In genomic region chr9:99173570-99174504, GRCh38 we compare ENCODE assay signal across 10 cellular contexts. TPM values are rescaled to one million over a fixed set of nuclear protein-coding genes. Genes with fewer than 3 reads are reported as not detected.
A peak's percentile ranks its signal among the peaks of the same experiment; 100 is the strongest.
DNase-seq lines count a peak whose midpoint lies in the region; ATAC-seq, FAIRE-seq and TF ChIP-seq lines count a peak whose summit lies in the region.
"Had no signal": no experiment of that assay in that cellular context is flagged by ENCODE, and none has a peak within 500 bp of the region (broad histone marks: within the 10 kb centered on the region; RNA-seq: fewer than 3 reads in every experiment).

No MANE protein-coding gene starts in this region.

- 61% methylated on average over 10 of the region's 10 CpGs for WGBS in mammary epithelial cell (ENCODE audit: low coverage, missing lambda C conversion rate)
- WGBS in tibial nerve, 2 donors = 55 to 63% methylated on average over 10 of the region's 10 CpGs

- H3K4me3 Mint-ChIP-seq in MCF 10A (ENCODE audit: unreplicated experiment) = no peak overlapping the region
- no peak overlapping the region for H3K4me3 Mint-ChIP-seq in astrocyte (ENCODE audit: unreplicated experiment)
- H3K4me3 Mint-ChIP-seq in naive thymus-derived CD4-positive, alpha-beta T cell = no peak overlapping the region
- H3K4me3 Mint-ChIP-seq in T-helper 2 cell treated with Interferon-gamma antibody and Interleukin-4, amounts not matched to agents 5 μg/mL and 100 μg/mL, for 36 hours = no peak overlapping the region

- no peak overlapping the region for H3K4me3 ChIP-seq in mammary epithelial cell (replicated peaks in 1 of 3; ENCODE audit: insufficient read depth in 1 of 3, low read depth in 2 of 3, low read length in 3 of 3)
- no peak overlapping the region for H3K4me3 ChIP-seq in astrocyte (ENCODE audit: insufficient read depth, low read depth, low read length)
- no peak overlapping the region for H3K4me3 ChIP-seq in tibial nerve
- no peak overlapping the region for H3K4me3 ChIP-seq in naive thymus-derived CD4-positive, alpha-beta T cell (ENCODE audit: low read length)
- H3K4me3 ChIP-seq: BLaER1 had no signal

- H3K4me1 Mint-ChIP-seq in MCF 10A (ENCODE audit: insufficient read depth, unreplicated experiment) (peaks cover 6% of the 10 kb centered on the region), astrocyte (ENCODE audit: low read depth, unreplicated experiment) (peaks cover 16% of the 10 kb centered on the region)
- H3K4me1 Mint-ChIP-seq in naive thymus-derived CD4-positive, alpha-beta T cell = peaks cover 0 to 8% (median 0%) of the 10 kb centered on the region in 7 donors
- peaks cover 2% of the 10 kb centered on the region for H3K4me1 Mint-ChIP-seq in T-helper 2 cell treated with Interferon-gamma antibody and Interleukin-4, amounts not matched to agents 5 μg/mL and 100 μg/mL, for 36 hours (ENCODE audit: low read depth)

- DNase-seq in mammary epithelial cell (peak; percentile 46), MCF 10A (ENCODE audit: unreplicated experiment) (no peak), astrocyte (ENCODE audit: low read depth) (no peak), tibial nerve (ENCODE audit: low spot score in 2 of 2) (no peak)
- no peak for DNase-seq in naive thymus-derived CD4-positive, alpha-beta T cell
- no peak for DNase-seq in T-helper 2 cell treated with Interferon-gamma antibody and Interleukin-4, amounts not matched to agents 5 μg/mL and 100 μg/mL, for 36 hours (ENCODE audit: low spot score)
- DNase-seq: stimulated activated CD4-positive, alpha-beta T cell treated with anti-CD3 and anti-CD28 coated beads, Interleukin-15, amount 100 ng/mL, for 24 hours had no signal

- H3K36me3 Mint-ChIP-seq in MCF 10A (ENCODE audit: insufficient read depth, unreplicated experiment) = no peaks in the 10 kb centered on the region
- no peaks in the 10 kb centered on the region for H3K36me3 Mint-ChIP-seq in astrocyte (ENCODE audit: low read depth, unreplicated experiment)
- peaks cover 0 to 8% (median 0%) of the 10 kb centered on the region in 5 donors for H3K36me3 Mint-ChIP-seq in naive thymus-derived CD4-positive, alpha-beta T cell
- H3K36me3 Mint-ChIP-seq in T-helper 2 cell treated with Interferon-gamma antibody and Interleukin-4, amounts not matched to agents 5 μg/mL and 100 μg/mL, for 36 hours (ENCODE audit: low read depth) = no peaks in the 10 kb centered on the region

- H4K20me1 ChIP-seq in mammary epithelial cell (ENCODE audit: insufficient read depth, low read length) = no peaks in the 10 kb centered on the region
- H4K20me1 ChIP-seq in astrocyte (ENCODE audit: insufficient read depth, low read length) = no peaks in the 10 kb centered on the region
- H4K20me1 ChIP-seq: BLaER1 had no signal

- intact Hi-C loops in mammary epithelial cell (cut with micrococcal nuclease) (no loop called here), MCF 10A (cut with micrococcal nuclease) (no loop called here)
- intact Hi-C loops in naive thymus-derived CD4-positive, alpha-beta T cell (cut with micrococcal nuclease) = no loop called here

- TF ChIP-seq POLR2A in tibial nerve (IDR thresholded peaks at IDR 0.05) = no peak

- no peak overlapping the region for H3K4me2 ChIP-seq in mammary epithelial cell (ENCODE audit: insufficient read depth, low read depth, low read length)
- H3K4me2 ChIP-seq in astrocyte (ENCODE audit: low read length) = no peak overlapping the region
- H3K4me2 ChIP-seq: BLaER1 had no signal

- H2AFZ ChIP-seq in mammary epithelial cell (ENCODE audit: low read depth, low read length) = no peak overlapping the region
- no peak overlapping the region for H2AFZ ChIP-seq in astrocyte (ENCODE audit: low read depth, low read length)

- no peaks in the 10 kb centered on the region for H3K9me3 Mint-ChIP-seq in MCF 10A (ENCODE audit: unreplicated experiment)
- H3K9me3 Mint-ChIP-seq in astrocyte (ENCODE audit: unreplicated experiment) = no peaks in the 10 kb centered on the region
- H3K9me3 Mint-ChIP-seq in naive thymus-derived CD4-positive, alpha-beta T cell = no peaks in the 10 kb centered on the region
- no peaks in the 10 kb centered on the region for H3K9me3 Mint-ChIP-seq in T-helper 2 cell treated with Interferon-gamma antibody and Interleukin-4, amounts not matched to agents 5 μg/mL and 100 μg/mL, for 36 hours

- TF ChIP-seq CTCF in mammary epithelial cell (conservative IDR thresholded peaks at IDR 0.05 in 1 of 2, IDR thresholded peaks at IDR 0.05 in 1 of 2; ENCODE audit: extremely low read depth in 1 of 2, insufficient read depth in 1 of 2, low read depth in 1 of 2, low read length in 2 of 2) (no peak), MCF 10A (IDR thresholded peaks at IDR 0.05; ENCODE audit: unreplicated experiment) (no peak), astrocyte (IDR thresholded peaks at IDR 0.05; ENCODE audit: insufficient read depth, low read depth, low read length) (no peak), tibial nerve (IDR thresholded peaks at IDR 0.05) (no peak)

- POLR2A ChIA-PET in MCF 10A (lab: Yijun Ruan, JAX) = interaction anchor here (1.5 kb wide), 1 partner anchor 8 kb away, joined by 5 read pairs; no protein-coding TSS in a partner anchor
- POLR2A ChIA-PET in naive thymus-derived CD4-positive, alpha-beta T cell (lab: Charles Lee) = interaction anchor here (0.6 kb wide), 1 partner anchor 1897 kb away, joined by 3 read pairs; no protein-coding TSS in a partner anchor

- dilution Hi-C loops in mammary epithelial cell (cut with HindIII; ENCODE audit: low sequenced_read_pairs) = no loop called here

- TF ChIP-seq EP300 in tibial nerve (IDR thresholded peaks at IDR 0.05) = peak; percentile 19 to 47

- in situ Hi-C loops in mammary epithelial cell (cut with MboI; ENCODE audit: low sequenced_read_pairs in 2 of 2) = no loop called here

- H3K27me3 ChIP-seq in mammary epithelial cell (ENCODE audit: insufficient read depth, low read length) (no peaks in the 10 kb centered on the region), astrocyte (ENCODE audit: insufficient read depth, low read length) (peaks cover 5% of the 10 kb centered on the region), tibial nerve (peaks cover 2% of the 10 kb centered on the region in 2 donors)
- no peaks in the 10 kb centered on the region for H3K27me3 ChIP-seq in naive thymus-derived CD4-positive, alpha-beta T cell (ENCODE audit: control insufficient read depth in 2 of 2, insufficient read depth in 2 of 2, low read length in 2 of 2)
- H3K27me3 ChIP-seq: BLaER1 had no signal

- FAIRE-seq in astrocyte (lab: Jason Lieb, UNC) = no peak

- H3K79me2 ChIP-seq in mammary epithelial cell (ENCODE audit: insufficient read depth, low read length) (no peaks in the 10 kb centered on the region), astrocyte (ENCODE audit: insufficient read depth, low read length) (no peaks in the 10 kb centered on the region)

- BruUV-seq in mammary epithelial cell (replicated peaks; lab: Mats Ljungman, UMichigan) (no TSS peak), MCF 10A (replicated peaks; lab: Mats Ljungman, UMichigan) (no TSS peak)

- H3K9me3 ChIP-seq in mammary epithelial cell (replicated peaks; ENCODE audit: insufficient read depth, low read length) = no peaks in the 10 kb centered on the region
- no peaks in the 10 kb centered on the region for H3K9me3 ChIP-seq in astrocyte (ENCODE audit: insufficient read depth, low read depth, low read length)
- H3K9me3 ChIP-seq in tibial nerve = no peaks in the 10 kb centered on the region
- H3K9me3 ChIP-seq in naive thymus-derived CD4-positive, alpha-beta T cell (ENCODE audit: control insufficient read depth in 2 of 3, low read length in 3 of 3) = no peaks in the 10 kb centered on the region
- H3K9me3 ChIP-seq: BLaER1 had no signal

- H3K4me1 ChIP-seq in mammary epithelial cell (ENCODE audit: insufficient read depth, low read length) (no peaks in the 10 kb centered on the region), astrocyte (ENCODE audit: insufficient read depth, low read length) (no peaks in the 10 kb centered on the region), tibial nerve (peaks cover 0 to 29% (median 0%) of the 10 kb centered on the region in 4 donors)
- no peaks in the 10 kb centered on the region for H3K4me1 ChIP-seq in naive thymus-derived CD4-positive, alpha-beta T cell (ENCODE audit: control insufficient read depth in 2 of 2, insufficient read depth in 2 of 2, low read length in 2 of 2)

- peak; percentile 57 for ATAC-seq in HG03159 (IDR thresholded peaks at IDR 0.05; ENCODE audit: unreplicated experiment)
- no peak for ATAC-seq in HG03139 (IDR thresholded peaks at IDR 0.05; ENCODE audit: unreplicated experiment)
- ATAC-seq in naive thymus-derived CD4-positive, alpha-beta T cell = no peak

- CTCF ChIA-PET in mammary epithelial cell (lab: Charles Lee; ENCODE audit: low non-redundant PET) = no interaction called here
- CTCF ChIA-PET in MCF 10A (lab: Yijun Ruan, JAX) = interaction anchor here (0.6 to 3.0 kb wide), 4 partner anchors 10 to 1422 kb away, joined by 3 to 21 read pairs (median 6); no protein-coding TSS in a partner anchor
- CTCF ChIA-PET in naive thymus-derived CD4-positive, alpha-beta T cell (lab: Charles Lee) = interaction anchor here (2.4 kb wide), 1 partner anchor 10 kb away, joined by 8 read pairs; no protein-coding TSS in a partner anchor

- H3K36me3 ChIP-seq in mammary epithelial cell (ENCODE audit: insufficient read depth, low read length) (no peaks in the 10 kb centered on the region), astrocyte (ENCODE audit: insufficient read depth, low read length) (no peaks in the 10 kb centered on the region), tibial nerve (no peaks in the 10 kb centered on the region)
- no peaks in the 10 kb centered on the region for H3K36me3 ChIP-seq in naive thymus-derived CD4-positive, alpha-beta T cell (ENCODE audit: control insufficient read depth in 2 of 3, insufficient read depth in 3 of 3, low read length in 3 of 3)
- H3K36me3 ChIP-seq: BLaER1 had no signal

- H3K27ac ChIP-seq in mammary epithelial cell (ENCODE audit: insufficient read depth, low read depth, low read length) = no peak overlapping the region
- no peak overlapping the region for H3K27ac ChIP-seq in astrocyte (ENCODE audit: low read depth, low read length)
- no peak overlapping the region for H3K27ac ChIP-seq in tibial nerve
- H3K27ac ChIP-seq in naive thymus-derived CD4-positive, alpha-beta T cell (ENCODE audit: low read depth, low read length) = no peak overlapping the region
- H3K27ac ChIP-seq: BLaER1 had no signal

- H3K27ac Mint-ChIP-seq in MCF 10A (ENCODE audit: low read depth, unreplicated experiment) (no peak overlapping the region), astrocyte (ENCODE audit: unreplicated experiment) (peak overlapping the region; percentile 11)
- no peak overlapping the region for H3K27ac Mint-ChIP-seq in naive thymus-derived CD4-positive, alpha-beta T cell
- H3K27ac Mint-ChIP-seq in T-helper 2 cell treated with Interferon-gamma antibody and Interleukin-4, amounts not matched to agents 5 μg/mL and 100 μg/mL, for 36 hours = no peak overlapping the region

- H3K27me3 Mint-ChIP-seq in MCF 10A (ENCODE audit: insufficient read depth, unreplicated experiment) = peaks cover 27% of the 10 kb centered on the region
- H3K27me3 Mint-ChIP-seq in astrocyte (ENCODE audit: low read depth, unreplicated experiment) = no peaks in the 10 kb centered on the region
- peaks cover 7 to 14% (median 8%) of the 10 kb centered on the region in 5 donors for H3K27me3 Mint-ChIP-seq in naive thymus-derived CD4-positive, alpha-beta T cell
- peaks cover 6% of the 10 kb centered on the region for H3K27me3 Mint-ChIP-seq in T-helper 2 cell treated with Interferon-gamma antibody and Interleukin-4, amounts not matched to agents 5 μg/mL and 100 μg/mL, for 36 hours (ENCODE audit: low read depth)

- H3K9ac ChIP-seq in mammary epithelial cell (ENCODE audit: insufficient read depth, low read length) (no peak overlapping the region), astrocyte (ENCODE audit: low read length) (no peak overlapping the region)
- H3K9ac ChIP-seq: BLaER1 had no signal

RNA-seq across cellular contexts. Expression of gene ALG2, which starts 47.9 kb away (rescaled TPM):
- total RNA-seq in mammary epithelial cell = 10 to 100 TPM; 42.1 to 56.5 TPM
- polyA plus RNA-seq in mammary epithelial cell = 39.1 TPM
- polyA minus RNA-seq in mammary epithelial cell = 41.3 TPM
- 54.6 and 54.7 TPM in 2 replicates for total RNA-seq in MCF 10A (2022)
- 33.3 and 35.7 TPM in 2 replicates for total RNA-seq in astrocyte
- total RNA-seq in tibial nerve = 10 to 100 TPM; 22.7 to 38.3 (median 29.3) TPM
- 10 to 100 TPM; 13.9 to 33.7 (median 25.2) TPM for total RNA-seq in naive thymus-derived CD4-positive, alpha-beta T cell
- 10 to 100 TPM; 20.1 to 28.4 TPM for polyA plus RNA-seq in naive thymus-derived CD4-positive, alpha-beta T cell

RNA-seq across cellular contexts. Expression of gene SEC61B, which starts 48.2 kb away (rescaled TPM):
- total RNA-seq in mammary epithelial cell (100 to 1,000 TPM in 1 of 2 donors, 10 to 100 TPM in 1; 62.0 to 164 TPM), MCF 10A (2022) (238 and 324 TPM in 2 replicates), astrocyte (263 and 266 TPM in 2 replicates), tibial nerve (10 to 100 TPM; 41.0 to 99.0 (median 75.1) TPM)
- 197 TPM for polyA plus RNA-seq in mammary epithelial cell
- 91.6 TPM for polyA minus RNA-seq in mammary epithelial cell
- 100 to 1,000 TPM in 1 of 5 experiments, 10 to 100 TPM in 4; 50.4 to 165 (median 54.6) TPM for total RNA-seq in naive thymus-derived CD4-positive, alpha-beta T cell
- polyA plus RNA-seq in naive thymus-derived CD4-positive, alpha-beta T cell = 100 to 1,000 TPM; 257 to 292 TPM
